ENCODE assay signal across 9 cellular contexts in genomic region chr4:69830529-69831269, GRCh38. TPM values are rescaled to one million over a fixed set of nuclear protein-coding genes. Genes with fewer than 3 reads are reported as not detected.
A peak's percentile ranks its signal among the peaks of the same experiment; 100 is the strongest.
DNase-seq lines count a peak whose midpoint lies in the region; ATAC-seq and TF ChIP-seq lines count a peak whose summit lies in the region.
"Had no signal": no experiment of that assay in that cellular context is flagged by ENCODE, and none has a peak within 500 bp of the region (broad histone marks: within the 10 kb centered on the region; RNA-seq: fewer than 3 reads in every experiment).

No MANE protein-coding gene starts in this region.

- H3K27me3 Mint-ChIP-seq in WTC11 (ENCODE audit: low read depth): no peaks in the 10 kb centered on the region; the same call in 1 of the 2 replicates

- peaks cover 21% of the 10 kb centered on the region for H3K9me3 Mint-ChIP-seq in WTC11
- H3K9me3 Mint-ChIP-seq: brain had no signal

- H3K36me3 ChIP-seq in suprapubic skin: no peaks in the 10 kb centered on the region

- peak; percentile 41 for ATAC-seq in GM18867 (IDR thresholded peaks at IDR 0.05; ENCODE audit: unreplicated experiment)
- peak; percentile 22 for ATAC-seq in HG03442 (IDR thresholded peaks at IDR 0.05; ENCODE audit: unreplicated experiment)
- ATAC-seq in WTC11: peak; percentile 84
- no peak for ATAC-seq in HG02970 (IDR thresholded peaks at IDR 0.05; ENCODE audit: low FRiP score, unreplicated experiment)

- H3K27ac Mint-ChIP-seq in WTC11: no peak overlapping the region

- CTCF ChIA-PET in WTC11 (lab: Charles Lee): interaction anchor here (0.6 to 2.1 kb wide), 5 partner anchors 9 to 353 kb away, joined by 3 to 6 read pairs (median 3); no protein-coding TSS in a partner anchor

- POLR2A ChIA-PET in WTC11 (lab: Charles Lee): no interaction called here

- no peaks in the 10 kb centered on the region for H3K27me3 ChIP-seq in suprapubic skin

- no peak overlapping the region for H3K4me3 Mint-ChIP-seq in WTC11

- no peak overlapping the region for H3K27ac ChIP-seq in suprapubic skin

- no peaks in the 10 kb centered on the region; the same call in 1 of the 2 replicates for H3K36me3 Mint-ChIP-seq in WTC11
- H3K36me3 Mint-ChIP-seq: brain had no signal

- H3K4me1 Mint-ChIP-seq in WTC11: peaks cover 34% of the 10 kb centered on the region
- H3K4me1 Mint-ChIP-seq: brain had no signal

- H3K9me3 ChIP-seq in suprapubic skin: no peaks in the 10 kb centered on the region

- TF ChIP-seq EP300 in suprapubic skin (IDR thresholded peaks at IDR 0.05): no peak

- WGBS in suprapubic skin: 51% methylated on average over 5 of the region's 6 CpGs

- H3K4me3 ChIP-seq in suprapubic skin: no peak overlapping the region

- DNase-seq in WTC11 (ENCODE audit: low spot score) (no peak), mucosa of gallbladder (ENCODE audit: low spot score) (peak; percentile 64), iPS-NIHi11 (ENCODE audit: low spot score) (no peak), suprapubic skin (ENCODE audit: low spot score in 2 of 2) (no peak)
- no peak for DNase-seq in activated CD4-positive, CD25-positive, alpha-beta regulatory T cell treated with anti-CD3 and anti-CD28 coated beads, Interleukin-2, amount 50 U/mL, for 72 hours

- H3K4me1 ChIP-seq in suprapubic skin: peaks cover 42% of the 10 kb centered on the region

- TF ChIP-seq CTCF in WTC11 (IDR thresholded peaks at IDR 0.05) (no peak), suprapubic skin (IDR thresholded peaks at IDR 0.05) (no peak)

- TF ChIP-seq POLR2A in suprapubic skin (IDR thresholded peaks at IDR 0.05): no peak

TF ChIP-seq in WTC11, 78 proteins besides CTCF, POLR2A, EP300 and RAD21:
- no peak for TF ChIP-seq MYBL2 (CRISPR knock-in tag; IDR thresholded peaks at IDR 0.05)

RNA-seq across cellular contexts. Expression of gene SULT1E1, which starts 29.2 kb away (rescaled TPM):
- not detected in 3 replicates for total RNA-seq in WTC11 (2021)
- total RNA-seq in mucosa of gallbladder: 0.29 TPM
- total RNA-seq in suprapubic skin: 100 to 1,000 TPM in 1 of 4 donors, 10 to 100 TPM in 3; 18.6 to 198 (median 44.1) TPM

Comparison
In these comparisons a context has a peak if more than half of its experiments do, and no peak if none do; other contexts are left out.
1. RNA of gene SULT1E1, which starts 29.2 kb away (total RNA-seq): 18.6 to 198 TPM in suprapubic skin; 0.29 TPM in mucosa of gallbladder (single experiment) and not detected in WTC11; every median in the first group is over 10 times any median in the second.